ENCODE assay signal across 20 cellular contexts in genomic region chr11:120633630-120634374, GRCh38.
DNase-seq lines count a peak whose midpoint lies in the region; ATAC-seq, FAIRE-seq and TF ChIP-seq lines count a peak whose summit lies in the region.
"Had no signal": no experiment of that assay in that cellular context is flagged by ENCODE, and none has a peak within 500 bp of the region (broad histone marks: within the 10 kb centered on the region; RNA-seq: fewer than 3 reads in every experiment).

No MANE protein-coding gene starts in this region.

- no peak overlapping the region for H2AFZ ChIP-seq in neural cell (ENCODE audit: low read depth, low read length)

- no peaks in the 10 kb centered on the region for H3K9me3 Mint-ChIP-seq in T-cell
- no peaks in the 10 kb centered on the region for H3K9me3 Mint-ChIP-seq in activated CD4-positive, alpha-beta memory T cell treated with anti-CD3 and anti-CD28 coated beads for 36 hours
- H3K9me3 Mint-ChIP-seq: T-helper 2 cell treated with Interferon-gamma antibody and Interleukin-4, amounts not matched to agents 5 μg/mL and 100 μg/mL, for 36 hours had no signal

- TF ChIP-seq CTCF in A673 (conservative IDR thresholded peaks at IDR 0.05; ENCODE audit: low read depth, low read length), result no peak
- TF ChIP-seq CTCF in neural cell (IDR thresholded peaks at IDR 0.05; ENCODE audit: poor library complexity, severe bottlenecking), result no peak

- peak; percentile 51 for FAIRE-seq in GM12892 (lab: Jason Lieb, UNC)
- FAIRE-seq in small intestine (lab: Jason Lieb, UNC), result no peak
- FAIRE-seq: A549, GM18507 had no signal

- TF ChIP-seq RAD21 in neural cell (conservative IDR thresholded peaks at IDR 0.05), result no peak

- no TSS peak for BruUV-seq in A673 (replicated peaks; lab: Mats Ljungman, UMichigan)

- H3K27ac Mint-ChIP-seq in T-cell, result no peak overlapping the region
- H3K27ac Mint-ChIP-seq in activated CD4-positive, alpha-beta memory T cell treated with anti-CD3 and anti-CD28 coated beads for 36 hours, result no peak overlapping the region
- H3K27ac Mint-ChIP-seq: T-helper 2 cell treated with Interferon-gamma antibody and Interleukin-4, amounts not matched to agents 5 μg/mL and 100 μg/mL, for 36 hours had no signal

- H3K4me2 ChIP-seq in neural cell (ENCODE audit: low read length), result no peak overlapping the region
- H3K4me2 ChIP-seq: A549 had no signal

- H3K27ac ChIP-seq in A673 (ENCODE audit: low read depth, low read length, poor library complexity, severe bottlenecking), result no peak overlapping the region
- H3K27ac ChIP-seq in SK-N-MC, result peak overlapping the region; percentile 45; the same call in 1 of the 2 replicates
- peak overlapping the region; percentile 72 for H3K27ac ChIP-seq in neural cell (ENCODE audit: low read length)
- H3K27ac ChIP-seq in small intestine (ENCODE audit: low read depth in 1 of 2, low read length in 1 of 2), result no peak overlapping the region
- H3K27ac ChIP-seq: A549 had no signal

- H3F3A ChIP-seq in neural cell (ENCODE audit: insufficient read depth, low read length, poor library complexity, severe bottlenecking), result no peaks in the 10 kb centered on the region

- no peak for ATAC-seq in T-cell (replicated peaks in 1 of 4)
- ATAC-seq: A549 had no signal

- 70 to 78% (median 72%) methylated on average over 15 of the region's 15 CpGs for WGBS in small intestine, 3 donors

- peak; percentile 84 for TF ChIP-seq EP300 in neural cell (conservative IDR thresholded peaks at IDR 0.05; ENCODE audit: poor library complexity, severe bottlenecking)

- H3K4me1 ChIP-seq in A673 (ENCODE audit: insufficient read depth, low read length, poor library complexity, severe bottlenecking), result peaks cover 25% of the 10 kb centered on the region
- H3K4me1 ChIP-seq in small intestine (ENCODE audit: control insufficient read depth in 2 of 2, insufficient read depth in 1 of 2, low read depth in 1 of 2, low read length in 1 of 2), result no peaks in the 10 kb centered on the region
- H3K4me1 ChIP-seq: A549 had no signal

- no peaks in the 10 kb centered on the region for H3K79me2 ChIP-seq in neural cell (replicated peaks; ENCODE audit: insufficient read depth, low read length)

- no peaks in the 10 kb centered on the region for H3K9me3 ChIP-seq in A673 (ENCODE audit: low read depth, low read length, poor library complexity, severe bottlenecking)
- H3K9me3 ChIP-seq in SK-N-MC (ENCODE audit: low read depth, low read length), result no peaks in the 10 kb centered on the region
- no peaks in the 10 kb centered on the region for H3K9me3 ChIP-seq in neural cell (ENCODE audit: low read length)
- H3K9me3 ChIP-seq in small intestine (ENCODE audit: control insufficient read depth, low read depth), result no peaks in the 10 kb centered on the region
- H3K9me3 ChIP-seq: A549, BE2C had no signal

- no peak overlapping the region for H3K4me3 ChIP-seq in A673 (ENCODE audit: low read depth, low read length, poor library complexity, severe bottlenecking)
- peak overlapping the region; percentile 59 for H3K4me3 ChIP-seq in SK-N-MC
- H3K4me3 ChIP-seq in neural cell (ENCODE audit: low read length), result peak overlapping the region; percentile 20
- no peak overlapping the region for H3K4me3 ChIP-seq in small intestine (ENCODE audit: low read depth in 1 of 2, low read length in 2 of 2)
- H3K4me3 ChIP-seq: A549 had no signal

- intact Hi-C loops in A673 (cut with micrococcal nuclease; ENCODE audit: unreplicated experiment), result no loop called here
- intact Hi-C loops in activated CD4-positive, alpha-beta memory T cell treated with anti-CD3 and anti-CD28 coated beads for 36 hours (cut with micrococcal nuclease), result no loop called here

- CTCF ChIA-PET in A673 (lab: Charles Lee) (interaction anchor here (0.6 kb wide), 1 partner anchor 51 kb away, joined by 3 read pairs; no protein-coding TSS in a partner anchor), T-cell (lab: Charles Lee) (interaction anchor here in 1 of 2 donors (0.6 kb wide), 1 partner anchor 15 kb away, joined by 3 read pairs; no protein-coding TSS in a partner anchor)
- CTCF ChIA-PET in activated CD4-positive, alpha-beta memory T cell treated with anti-CD3 and anti-CD28 coated beads for 36 hours (lab: Charles Lee), result no interaction called here

- POLR2A ChIA-PET in A673 (lab: Charles Lee; ENCODE audit: low non-redundant PET) (no interaction called here), T-cell (lab: Charles Lee) (no interaction called here)
- POLR2A ChIA-PET in activated CD4-positive, alpha-beta memory T cell treated with anti-CD3 and anti-CD28 coated beads for 36 hours (lab: Charles Lee), result no interaction called here

- peaks cover 5 to 6% of the 10 kb centered on the region in 2 donors for H3K27me3 Mint-ChIP-seq in T-cell
- peaks cover 10% of the 10 kb centered on the region for H3K27me3 Mint-ChIP-seq in activated CD4-positive, alpha-beta memory T cell treated with anti-CD3 and anti-CD28 coated beads for 36 hours

- no peaks in the 10 kb centered on the region for H3K4me1 Mint-ChIP-seq in T-cell
- H3K4me1 Mint-ChIP-seq in activated CD4-positive, alpha-beta memory T cell treated with anti-CD3 and anti-CD28 coated beads for 36 hours (ENCODE audit: low read depth), result no peaks in the 10 kb centered on the region

- no peak for TF ChIP-seq POLR2A in GM12892 (IDR thresholded peaks at IDR 0.05; ENCODE audit: low read depth, low read length)

- peaks cover 19% of the 10 kb centered on the region for H3K27me3 ChIP-seq in A673 (replicated peaks; ENCODE audit: insufficient read depth, low read depth, low read length, poor library complexity)
- H3K27me3 ChIP-seq in neural cell (ENCODE audit: insufficient read depth, low read depth, low read length), result no peaks in the 10 kb centered on the region
- H3K27me3 ChIP-seq in small intestine (ENCODE audit: control insufficient read depth in 2 of 2, insufficient read depth in 2 of 2, low read length in 2 of 2), result no peaks in the 10 kb centered on the region
- H3K27me3 ChIP-seq: BE2C had no signal

- DNase-seq in A673 (ENCODE audit: low spot score) (peak; percentile 74), GM12892 (ENCODE audit: insufficient read length) (no peak), SK-N-MC (ENCODE audit: low read depth, low spot score) (peak; percentile 16), T-cell (no peak), small intestine (no peak)
- DNase-seq in activated CD4-positive, alpha-beta memory T cell treated with anti-CD3 and anti-CD28 coated beads for 36 hours, result no peak
- DNase-seq: BE2C, DMS79 treated with DMSO at 0.1 percent for 48 hours, Kasumi-1, NCI-H1092, NCI-H146, NCI-H2029, NCI-H2171, NCI-H345, NCI-H774, SHP77 had no signal

- no peaks in the 10 kb centered on the region for H4K20me1 ChIP-seq in neural cell (ENCODE audit: insufficient read depth)

- no peak overlapping the region for H3K4me3 Mint-ChIP-seq in T-cell
- H3K4me3 Mint-ChIP-seq in activated CD4-positive, alpha-beta memory T cell treated with anti-CD3 and anti-CD28 coated beads for 36 hours, result no peak overlapping the region
- H3K4me3 Mint-ChIP-seq: T-helper 2 cell treated with Interferon-gamma antibody and Interleukin-4, amounts not matched to agents 5 μg/mL and 100 μg/mL, for 36 hours had no signal

- H3K36me3 ChIP-seq in A673 (ENCODE audit: insufficient read depth, low read length, poor library complexity, severe bottlenecking) (no peaks in the 10 kb centered on the region), SK-N-MC (ENCODE audit: insufficient read depth, low read length) (no peaks in the 10 kb centered on the region), neural cell (ENCODE audit: insufficient read depth, low read length) (no peaks in the 10 kb centered on the region), small intestine (ENCODE audit: control insufficient read depth in 2 of 2, insufficient read depth in 2 of 2, low read length in 2 of 2) (no peaks in the 10 kb centered on the region)
- H3K36me3 ChIP-seq: BE2C had no signal

- no peaks in the 10 kb centered on the region for H3K36me3 Mint-ChIP-seq in T-cell
- H3K36me3 Mint-ChIP-seq in activated CD4-positive, alpha-beta memory T cell treated with anti-CD3 and anti-CD28 coated beads for 36 hours, result no peaks in the 10 kb centered on the region

- H3K9me2 ChIP-seq in neural cell (ENCODE audit: insufficient read depth, low read length), result no peaks in the 10 kb centered on the region

- no peak overlapping the region for H3K9ac ChIP-seq in SK-N-MC (ENCODE audit: insufficient read length)
- H3K9ac ChIP-seq in neural cell (ENCODE audit: low read length), result peak overlapping the region; percentile 38

TF ChIP-seq in neural cell, 6 proteins besides CTCF, POLR2A, EP300 and RAD21:
- TF ChIP-seq EZH2 (IDR thresholded peaks at IDR 0.05; ENCODE audit: borderline replicate concordance, insufficient read depth, low read length, poor library complexity, severe bottlenecking), result no peak
- TF ChIP-seq REST (IDR thresholded peaks at IDR 0.05; ENCODE audit: borderline replicate concordance), result no peak
- peak; percentile 60 for TF ChIP-seq POLR2AphosphoS5 (IDR thresholded peaks at IDR 0.05)
- TF ChIP-seq SMC3 (conservative IDR thresholded peaks at IDR 0.05; ENCODE audit: poor library complexity), result peak; percentile 11
- no peak for TF ChIP-seq MXI1 (conservative IDR thresholded peaks at IDR 0.05; ENCODE audit: poor library complexity, severe bottlenecking)
- peak; percentile 36 for TF ChIP-seq TAF1 (IDR thresholded peaks at IDR 0.05; ENCODE audit: low read depth)

Comparison
In these comparisons a context has a peak if more than half of its experiments do, and no peak if none do; other contexts are left out.
1. DNase-seq: peak in A673 (single experiment) and SK-N-MC (single experiment); none in GM12892 (single experiment), T-cell (0 of 34), small intestine (single experiment) and activated CD4-positive, alpha-beta memory T cell treated with anti-CD3 and anti-CD28 coated beads for 36 hours (single experiment).
2. H3K27ac ChIP-seq: peak in SK-N-MC (single experiment) and neural cell (single experiment); none in A673 (single experiment) and small intestine (0 of 2).
3. H3K4me3 ChIP-seq: peak in SK-N-MC (single experiment) and neural cell (single experiment); none in A673 (single experiment) and small intestine (0 of 2).